In genomic region chr11:67419330-67420049, GRCh38 we compare ENCODE assay signal across 8 cellular contexts. TPM values are rescaled to one million over a fixed set of nuclear protein-coding genes. Genes with fewer than 3 reads are reported as not detected.
DNase-seq lines count a peak whose midpoint lies in the region; ATAC-seq and TF ChIP-seq lines count a peak whose summit lies in the region.
"Had no signal": no experiment of that assay in that cellular context is flagged by ENCODE, and none has a peak within 500 bp of the region (broad histone marks: within the 10 kb centered on the region; RNA-seq: fewer than 3 reads in every experiment).

No MANE protein-coding gene starts in this region.

- H4K20me1 ChIP-seq in H9 (ENCODE audit: control insufficient read depth, insufficient read depth, insufficient read length) = no peaks in the 10 kb centered on the region
- H4K20me1 ChIP-seq in SK-N-SH (ENCODE audit: insufficient read depth) = no peaks in the 10 kb centered on the region

- H3K36me3 ChIP-seq in Panc1 (ENCODE audit: control insufficient read depth, insufficient read depth, low read length) (no peaks in the 10 kb centered on the region), SK-N-SH (replicated peaks in 1 of 2; ENCODE audit: control insufficient read depth in 1 of 2, insufficient read depth in 2 of 2, low read length in 1 of 2) (no peaks in the 10 kb centered on the region)
- no peaks in the 10 kb centered on the region for H3K36me3 ChIP-seq in effector memory CD4-positive, alpha-beta T cell (ENCODE audit: control insufficient read depth, insufficient read depth, low read length)
- H3K36me3 ChIP-seq: adrenal gland had no signal

- no peak overlapping the region for H3K18ac ChIP-seq in H9 (ENCODE audit: insufficient read length, low read depth, low read length)

- H4K5ac ChIP-seq in H9 (ENCODE audit: insufficient read length, low read depth, low read length) = no peak overlapping the region

- H3K9me3 ChIP-seq in H9 (ENCODE audit: control insufficient read depth, low read depth, low read length) (no peaks in the 10 kb centered on the region), Panc1 (ENCODE audit: control insufficient read depth, insufficient read depth, low read depth, low read length) (no peaks in the 10 kb centered on the region), SK-N-SH (no peaks in the 10 kb centered on the region)
- H3K9me3 ChIP-seq in effector memory CD4-positive, alpha-beta T cell (ENCODE audit: control insufficient read depth, low read length) = no peaks in the 10 kb centered on the region
- H3K9me3 ChIP-seq: adrenal gland had no signal

- H2BK120ac ChIP-seq in H9 (ENCODE audit: low read depth, low read length, poor library complexity, severe bottlenecking) = no peak overlapping the region

- no peaks in the 10 kb centered on the region for H3K79me2 ChIP-seq in H9 (ENCODE audit: insufficient read depth, low read length)
- no peaks in the 10 kb centered on the region for H3K79me2 ChIP-seq in SK-N-SH (ENCODE audit: insufficient read depth)

- H2AFZ ChIP-seq in H9 (ENCODE audit: low read length) = no peak overlapping the region
- no peak overlapping the region for H2AFZ ChIP-seq in SK-N-SH (ENCODE audit: low read depth)

- TF ChIP-seq CTCF in H9 (conservative IDR thresholded peaks at IDR 0.05) = no peak
- TF ChIP-seq CTCF in Panc1 (IDR thresholded peaks at IDR 0.05) = no peak
- TF ChIP-seq CTCF in SK-N-SH (IDR thresholded peaks at IDR 0.05) = no peak
- no peak for TF ChIP-seq CTCF in glutamatergic neuron (IDR thresholded peaks at IDR 0.05; ENCODE audit: partially characterized antibody, unreplicated experiment)

- POLR2A ChIA-PET in Panc1 (lab: Charles Lee) (no interaction called here), SK-N-SH (lab: Yijun Ruan, JAX) (interaction anchor here (1.0 to 1.3 kb wide), 2 partner anchors 24 to 28 kb away, joined by 3 to 4 read pairs; partner anchors contain the start of gene RAD9A)

- H3K56ac ChIP-seq in H9 (ENCODE audit: insufficient read length, low read depth, low read length) = no peak overlapping the region

- no peak overlapping the region for H3K27ac ChIP-seq in H9 (ENCODE audit: insufficient read length, low read depth, low read length)
- peak overlapping the region; percentile 63 for H3K27ac ChIP-seq in Panc1 (ENCODE audit: low read length)
- peak overlapping the region; percentile 68 for H3K27ac ChIP-seq in effector memory CD4-positive, alpha-beta T cell (ENCODE audit: insufficient read depth, low read length, poor library complexity, severe bottlenecking)
- H3K27ac ChIP-seq in SK-N-SH (ENCODE audit: low read depth in 2 of 2, low read length in 1 of 2) = no peak overlapping the region

- H3K4ac ChIP-seq in H9 (ENCODE audit: low read depth, low read length) = no peak overlapping the region

- no peak overlapping the region for H3K14ac ChIP-seq in H9 (ENCODE audit: insufficient read depth, low read length)

- no peak overlapping the region for H3K23ac ChIP-seq in H9 (ENCODE audit: insufficient read length, low read depth, low read length)

- peaks cover 0 to 1% (median 0%) of the 10 kb centered on the region in 3 experiments; a peak in 1 of 7 replicates for H3K36me3 Mint-ChIP-seq in H9 (ENCODE audit: insufficient read depth in 1 of 3, low read depth in 3 of 3)
- H3K36me3 Mint-ChIP-seq in glutamatergic neuron (ENCODE audit: unreplicated experiment) = no peaks in the 10 kb centered on the region

- no peak for DNase-seq in H9
- DNase-seq in Panc1 (ENCODE audit: low read depth, low spot score) = no peak
- no peak for DNase-seq in effector memory CD4-positive, alpha-beta T cell
- peak; percentile 33 for DNase-seq in stimulated activated CD8-positive, alpha-beta memory T cell treated with anti-CD3 and anti-CD28 coated beads, Interleukin-4, amount 100 ng/mL, for 48 hours
- no peak for DNase-seq in SK-N-SH
- DNase-seq in glutamatergic neuron = no peak
- DNase-seq: adrenal gland had no signal

- no peak overlapping the region for H2BK20ac ChIP-seq in H9 (ENCODE audit: low read depth, low read length, poor library complexity, severe bottlenecking)

- H3T11ph ChIP-seq in H9 (ENCODE audit: low read length) = no peak overlapping the region

- no peak overlapping the region for H3K4me3 ChIP-seq in Panc1 (ENCODE audit: low read depth in 2 of 2, low read length in 2 of 2)
- H3K4me3 ChIP-seq in effector memory CD4-positive, alpha-beta T cell (ENCODE audit: insufficient read depth, low read depth, low read length, poor library complexity, severe bottlenecking) = peak overlapping the region; percentile 53
- no peak overlapping the region for H3K4me3 ChIP-seq in SK-N-SH (ENCODE audit: low read depth in 2 of 2, low read length in 1 of 2)

- H2BK15ac ChIP-seq in H9 (ENCODE audit: low read depth, low read length) = no peak overlapping the region

- H3K23me2 ChIP-seq in H9 (ENCODE audit: insufficient read length, low read depth, low read length, poor library complexity, severe bottlenecking) = no peaks in the 10 kb centered on the region

- H3K27me3 Mint-ChIP-seq in H9 (ENCODE audit: low read depth) = peaks cover 20% of the 10 kb centered on the region
- peaks cover 16% of the 10 kb centered on the region for H3K27me3 Mint-ChIP-seq in glutamatergic neuron (ENCODE audit: unreplicated experiment)

- H3K4me3 Mint-ChIP-seq in H9 (peak overlapping the region; percentile 55 to 82; a peak in 2 of 5 replicates), glutamatergic neuron (ENCODE audit: unreplicated experiment) (no peak overlapping the region)

- no peaks in the 10 kb centered on the region for H3K27me3 ChIP-seq in H9 (ENCODE audit: insufficient read depth, low read length)
- H3K27me3 ChIP-seq in Panc1 (ENCODE audit: control insufficient read depth, insufficient read depth, low read length) = no peaks in the 10 kb centered on the region
- H3K27me3 ChIP-seq in effector memory CD4-positive, alpha-beta T cell (replicated peaks; ENCODE audit: control insufficient read depth, insufficient read depth, low read length, poor library complexity, severe bottlenecking) = no peaks in the 10 kb centered on the region
- H3K27me3 ChIP-seq in SK-N-SH (ENCODE audit: insufficient read depth) = no peaks in the 10 kb centered on the region

- no peak overlapping the region for H4K91ac ChIP-seq in H9 (ENCODE audit: insufficient read length, low read depth, low read length)

- WGBS in H9 (ENCODE audit: extremely low coverage, insufficient read length, low lambda C conversion rate) = no CpG with 5 or more reads among the region's 21 CpGs
- WGBS in SK-N-SH (ENCODE audit: low lambda C conversion rate) = 98% methylated on average over 8 of the region's 21 CpGs

- no peaks in the 10 kb centered on the region for H3K79me1 ChIP-seq in H9 (ENCODE audit: insufficient read depth, low read depth, low read length, poor library complexity, severe bottlenecking)

- H3K9ac ChIP-seq in H9 (ENCODE audit: extremely low read depth, insufficient read length, low read length) = no peak overlapping the region
- H3K9ac ChIP-seq in SK-N-SH = no peak overlapping the region

- intact Hi-C loops in Panc1 (cut with micrococcal nuclease; ENCODE audit: unreplicated experiment) = no loop called here

- peaks cover 23 to 26% of the 10 kb centered on the region in 2 experiments for H3K4me1 Mint-ChIP-seq in H9
- H3K4me1 Mint-ChIP-seq in glutamatergic neuron (ENCODE audit: low read depth, unreplicated experiment) = no peaks in the 10 kb centered on the region

- no peak overlapping the region for H4K8ac ChIP-seq in H9 (replicated peaks; ENCODE audit: insufficient read length, low read depth, low read length)

- no peak for TF ChIP-seq EP300 in SK-N-SH (IDR thresholded peaks at IDR 0.05; ENCODE audit: borderline replicate concordance in 1 of 2, low read depth in 1 of 2, low read length in 1 of 2)

- no TSS peak for BruUV-seq in Panc1 (replicated peaks; lab: Mats Ljungman, UMichigan)

- no peaks in the 10 kb centered on the region for H3K9me2 ChIP-seq in SK-N-SH

- H3K4me1 ChIP-seq in H9 (ENCODE audit: insufficient read depth, low read length) (no peaks in the 10 kb centered on the region), Panc1 (ENCODE audit: control insufficient read depth, insufficient read depth, low read length) (peaks cover 49% of the 10 kb centered on the region), SK-N-SH (ENCODE audit: control insufficient read depth in 1 of 2, insufficient read depth in 2 of 2, low read depth in 1 of 2, low read length in 1 of 2) (peaks cover 8 to 9% of the 10 kb centered on the region in 2 experiments; a peak in 2 of 4 replicates)
- H3K4me1 ChIP-seq in effector memory CD4-positive, alpha-beta T cell (ENCODE audit: control insufficient read depth, insufficient read depth, low read length, poor library complexity, severe bottlenecking) = peaks cover 62% of the 10 kb centered on the region

- H3K27ac Mint-ChIP-seq in H9 (no peak overlapping the region), glutamatergic neuron (ENCODE audit: unreplicated experiment) (no peak overlapping the region)

- no peak overlapping the region for H2BK12ac ChIP-seq in H9 (ENCODE audit: insufficient read length, low read depth, low read length)

- ATAC-seq in Panc1 = no peak
- ATAC-seq in GM21737 (IDR thresholded peaks at IDR 0.05; ENCODE audit: unreplicated experiment) = no peak

- no peak overlapping the region for H2BK5ac ChIP-seq in H9 (ENCODE audit: insufficient read length, low read length)

- no peak for TF ChIP-seq RAD21 in SK-N-SH (IDR thresholded peaks at IDR 0.05; ENCODE audit: low read length)

- H3F3A ChIP-seq in SK-N-SH (replicated peaks; ENCODE audit: insufficient read depth) = no peaks in the 10 kb centered on the region

- CTCF ChIA-PET in Panc1 (lab: Charles Lee) (interaction anchor here (0.6 to 1.5 kb wide), 2 partner anchors 13 to 71 kb away, joined by 3 to 4 read pairs; no protein-coding TSS in a partner anchor), SK-N-SH (lab: Yijun Ruan, JAX) (interaction anchor here (0.8 to 2.7 kb wide), 3 partner anchors 14 to 37 kb away, joined by 3 to 17 read pairs (median 4); partner anchors contain the start of gene PPP1CA)

- no peak overlapping the region for H2AK5ac ChIP-seq in H9 (ENCODE audit: insufficient read length, low read length)

- H3K4me2 ChIP-seq in H9 (ENCODE audit: insufficient read depth, insufficient read length, low read length) (no peak overlapping the region), SK-N-SH (no peak overlapping the region)

- H3K9me3 Mint-ChIP-seq in H9 (no peaks in the 10 kb centered on the region; a peak in 1 of 5 replicates), glutamatergic neuron (ENCODE audit: unreplicated experiment) (peaks cover 2% of the 10 kb centered on the region)

- in situ Hi-C loops in Panc1 (cut with HindIII; ENCODE audit: low pct_unique_long_range_greater_than_20kb, low sequenced_read_pairs) = no loop called here

RNA-seq across cellular contexts. Expression of gene CARNS1, which starts 4.0 kb away (rescaled TPM):
- 0.88 and 1.1 TPM in 2 replicates for total RNA-seq in H9 (2021)
- total RNA-seq in Panc1 (2021; ENCODE audit: unreplicated experiment) = 1.0 TPM
- polyA plus RNA-seq in Panc1 (2012; ENCODE audit: insufficient read length) = 1.4 TPM
- polyA plus RNA-seq in SK-N-SH (2012; rRNA removed) = 0.15 and 0.23 TPM in 2 replicates
- polyA plus RNA-seq in SK-N-SH (2012; cell fraction: cytosol; rRNA removed) = 0.05 and 0.09 TPM in 2 replicates
- 1.3 and 1.9 TPM in 2 replicates for polyA plus RNA-seq in SK-N-SH (2012; cell fraction: nucleus; rRNA removed)
- total RNA-seq in glutamatergic neuron (ENCODE audit: unreplicated experiment) = 0.07 TPM

RNA-seq across cellular contexts. Expression of gene RPS6KB2, which starts 8.8 kb away (rescaled TPM):
- total RNA-seq in H9 (2021) (46.6 and 51.7 TPM in 2 replicates), Panc1 (2021; ENCODE audit: unreplicated experiment) (68.5 TPM), glutamatergic neuron (ENCODE audit: unreplicated experiment) (69.0 TPM)
- 87.9 TPM for polyA plus RNA-seq in Panc1 (2012; ENCODE audit: insufficient read length)
- polyA plus RNA-seq in SK-N-SH (2012; rRNA removed) = 52.0 and 53.2 TPM in 2 replicates
- polyA plus RNA-seq in SK-N-SH (2012; cell fraction: cytosol; rRNA removed) = 26.2 and 38.7 TPM in 2 replicates
- 115 and 134 TPM in 2 replicates for polyA plus RNA-seq in SK-N-SH (2012; cell fraction: nucleus; rRNA removed)

RNA-seq across cellular contexts. Expression of gene TBC1D10C, which starts 15.6 kb away (rescaled TPM):
- total RNA-seq in H9 (2021) (0.28 and 0.44 TPM in 2 replicates), Panc1 (2021; ENCODE audit: unreplicated experiment) (0.33 TPM), glutamatergic neuron (ENCODE audit: unreplicated experiment) (not detected)
- polyA plus RNA-seq in Panc1 (2012; ENCODE audit: insufficient read length) = 0.68 TPM
- polyA plus RNA-seq in SK-N-SH (2012; rRNA removed) = 0.05 TPM in 1 of 2 replicates, not detected in the other
- not detected in 2 replicates for polyA plus RNA-seq in SK-N-SH (2012; cell fraction: cytosol; rRNA removed)
- polyA plus RNA-seq in SK-N-SH (2012; cell fraction: nucleus; rRNA removed) = 0.08 and 0.31 TPM in 2 replicates

RNA-seq across cellular contexts. Expression of gene PPP1CA, which starts 17.8 kb away (rescaled TPM):
- 205 and 214 TPM in 2 replicates for total RNA-seq in H9 (2021)
- total RNA-seq in Panc1 (2021; ENCODE audit: unreplicated experiment) = 361 TPM
- 412 TPM for polyA plus RNA-seq in Panc1 (2012; ENCODE audit: insufficient read length)
- polyA plus RNA-seq in SK-N-SH (2012; rRNA removed) = 210 and 261 TPM in 2 replicates
- polyA plus RNA-seq in SK-N-SH (2012; cell fraction: cytosol; rRNA removed) = 130 and 175 TPM in 2 replicates
- polyA plus RNA-seq in SK-N-SH (2012; cell fraction: nucleus; rRNA removed) = 181 and 248 TPM in 2 replicates
- 163 TPM for total RNA-seq in glutamatergic neuron (ENCODE audit: unreplicated experiment)

RNA-seq across cellular contexts. Expression of gene PTPRCAP, which starts 18.0 kb away (rescaled TPM):
- total RNA-seq in H9 (2021) (1.7 and 1.9 TPM in 2 replicates), Panc1 (2021; ENCODE audit: unreplicated experiment) (0.82 TPM), glutamatergic neuron (ENCODE audit: unreplicated experiment) (2.1 TPM)
- polyA plus RNA-seq in Panc1 (2012; ENCODE audit: insufficient read length) = 2.0 TPM
- 1.3 and 1.4 TPM in 2 replicates for polyA plus RNA-seq in SK-N-SH (2012; rRNA removed)
- polyA plus RNA-seq in SK-N-SH (2012; cell fraction: cytosol; rRNA removed) = 0.22 and 0.50 TPM in 2 replicates
- 8.9 and 16.4 TPM in 2 replicates for polyA plus RNA-seq in SK-N-SH (2012; cell fraction: nucleus; rRNA removed)

Comparison
In these comparisons a context has a peak if more than half of its experiments do, and no peak if none do; other contexts are left out.
1. H3K27ac ChIP-seq: peak in Panc1 (single experiment) and effector memory CD4-positive, alpha-beta T cell (single experiment); none in H9 (single experiment) and SK-N-SH (0 of 2).